Comparison of ENCODE assay signal across 29 cellular contexts in the genomic region with DNA sequence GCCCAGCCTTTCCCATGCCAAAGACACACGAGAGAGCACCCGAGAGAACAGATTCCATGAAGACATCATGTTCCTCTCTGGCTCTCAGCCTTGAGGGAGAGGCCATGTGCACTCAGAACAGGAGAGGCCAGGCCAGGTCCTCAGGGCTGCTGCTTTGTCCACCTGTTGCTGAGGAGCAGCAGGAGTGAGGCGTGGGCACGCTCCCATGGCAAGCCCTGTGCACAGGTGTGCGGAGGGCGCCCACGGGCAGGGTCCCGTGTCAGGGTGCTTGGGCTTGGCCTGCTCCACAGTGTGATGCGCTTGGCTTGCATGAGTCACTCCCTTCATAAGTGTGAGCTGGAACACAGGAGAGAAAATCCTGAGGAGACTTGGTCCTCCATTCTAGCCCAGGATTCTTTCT.
"Had no signal": no experiment of that assay in that cellular context is flagged by ENCODE, and none has a peak within 500 bp of the region (broad histone marks: within the 10 kb centered on the region; RNA-seq: fewer than 3 reads in every experiment).

No MANE protein-coding gene starts in this region.

- H3K36me3 ChIP-seq: adrenal gland, ascending aorta, brain microvascular endothelial cell, breast epithelium, cardiac muscle cell had no signal

- H3K27ac ChIP-seq: adrenal gland, ascending aorta, body of pancreas, brain microvascular endothelial cell, breast epithelium, cardiac muscle cell had no signal

- H3K27me3 ChIP-seq: adrenal gland, ascending aorta, body of pancreas, brain microvascular endothelial cell, breast epithelium, cardiac muscle cell had no signal

- DNase-seq: activated effector memory CD4-positive, alpha-beta T cell treated with anti-CD3 and anti-CD28 coated beads, Interleukin-2, amount 50 U/mL, for 16 hours; activated effector memory CD4-positive, alpha-beta T cell treated with Interleukin-2 at 50 U/mL for 16 hours; activated gamma-delta T cell; activated gamma-delta T cell treated with Interleukin-2 at 50 U/mL for 16 hours; activated naive CD4-positive, alpha-beta T cell; activated naive CD4-positive, alpha-beta T cell treated with anti-CD3 and anti-CD28 coated beads for 36 hours; activated naive CD4-positive, alpha-beta T cell treated with anti-CD3 and anti-CD28 coated beads, Interleukin-2, amount 10 ng/mL, durations not matched to agents 7 days and 5 days; activated naive CD4-positive, alpha-beta T cell treated with anti-CD3 and anti-CD28 coated beads, Interleukin-2, amount 50 U/mL, for 16 hours; activated naive CD4-positive, alpha-beta T cell treated with Interleukin-2 at 50 U/mL for 16 hours; activated naive CD8-positive, alpha-beta T cell treated with anti-CD3 and anti-CD28 coated beads for 36 hours; activated naive CD8-positive, alpha-beta T cell treated with anti-CD3 and anti-CD28 coated beads, Interleukin-2, amount 10 ng/mL, durations not matched to agents 7 days and 5 days; activated naive CD8-positive, alpha-beta T cell treated with anti-CD3 and anti-CD28 coated beads, Interleukin-2, amount 50 U/mL, for 24 hours; activated T-cell treated with anti-CD3 and anti-CD28 coated beads, Interleukin-2, amount 50 U/mL, for 24 hours; activated T-cell treated with anti-CD3 and anti-CD28 coated beads, Interleukin-2, amount 50 U/mL, for 4 hours; activated T-cell treated with anti-CD3 and anti-CD28 coated beads, Interleukin-2, amount 50 U/mL, for 48 hours; activated T-cell treated with anti-CD3 and anti-CD28 coated beads, Interleukin-2, amount 50 U/mL, for 72 hours; adrenal gland; amniotic stem cell; amygdala; anterior cingulate cortex; aorta; body of pancreas; brain microvascular endothelial cell; caudate nucleus; central memory CD4-positive, alpha-beta T cell; cerebellar nuclear complex had no signal

- H3K4me3 ChIP-seq: adrenal gland, ascending aorta, body of pancreas, breast epithelium, cardiac muscle cell had no signal

- H3K4me1 ChIP-seq: adrenal gland, ascending aorta, body of pancreas, breast epithelium had no signal
